Comparison of ENCODE assay signal across 15 cellular contexts in genomic region chr5:78773655-78774054, GRCh38.
DNase-seq lines count a peak whose midpoint lies in the region; ATAC-seq, FAIRE-seq and TF ChIP-seq lines count a peak whose summit lies in the region.
"Had no signal": no experiment of that assay in that cellular context is flagged by ENCODE, and none has a peak within 500 bp of the region (broad histone marks: within the 10 kb centered on the region; RNA-seq: fewer than 3 reads in every experiment).

No MANE protein-coding gene starts in this region.

- H3K4me1 Mint-ChIP-seq in endodermal cell: peaks cover 28% of the 10 kb centered on the region
- peaks cover 11% of the 10 kb centered on the region for H3K4me1 Mint-ChIP-seq in neural progenitor cell

- H3K4me3 Mint-ChIP-seq in endodermal cell: no peak overlapping the region
- no peak overlapping the region for H3K4me3 Mint-ChIP-seq in neural progenitor cell
- H3K4me3 Mint-ChIP-seq: CD4-positive, alpha-beta T cell; GM23338 had no signal

- peaks cover 2% of the 10 kb centered on the region for H3K36me3 Mint-ChIP-seq in endodermal cell (ENCODE audit: low read depth)
- peaks cover 2% of the 10 kb centered on the region for H3K36me3 Mint-ChIP-seq in neural progenitor cell

- WGBS in HepG2 (ENCODE audit: low lambda C conversion rate): 97% methylated on average over 8 of the region's 8 CpGs
- WGBS in right lobe of liver (ENCODE audit: insufficient coverage, low coverage, low lambda C conversion rate, missing lambda C conversion rate): 80% methylated on average over 1 of the region's 8 CpGs
- WGBS in endodermal cell (ENCODE audit: insufficient coverage in 1 of 2, insufficient read length in 1 of 2), 2 experiments: 80 to 84% methylated on average over 5 to 8 of the region's 8 CpGs
- WGBS in right cardiac atrium: 78% methylated on average over 8 of the region's 8 CpGs

- CTCF ChIA-PET in HepG2 (lab: Yijun Ruan, JAX; ENCODE audit: low intra/inter-chr PET ratio, low total read pairs): no interaction called here

- peaks cover 2 to 4% of the 10 kb centered on the region in 2 experiments; a peak in 3 of 5 replicates for H3K36me3 ChIP-seq in HepG2 (replicated peaks in 1 of 2; ENCODE audit: control insufficient read depth in 1 of 2, insufficient read depth in 2 of 2, low read length in 2 of 2)
- H3K36me3 ChIP-seq in right lobe of liver: no peaks in the 10 kb centered on the region
- H3K36me3 ChIP-seq in endodermal cell (ENCODE audit: control insufficient read depth, insufficient read depth, low read length): no peaks in the 10 kb centered on the region
- no peaks in the 10 kb centered on the region for H3K36me3 ChIP-seq in neural progenitor cell

- H4K20me1 ChIP-seq in HepG2 (ENCODE audit: insufficient read depth, low read length): no peaks in the 10 kb centered on the region
- H4K20me1 ChIP-seq in neural progenitor cell (ENCODE audit: low read depth): no peaks in the 10 kb centered on the region
- H4K20me1 ChIP-seq: BLaER1 treated with 17β-estradiol and CSF1 and Interleukin-3, amounts not matched to agents 10 nM and 100 nM had no signal

- DNase-seq in HepG2 (ENCODE audit: low spot score) (no peak), right lobe of liver (no peak), endodermal cell (no peak), neural progenitor cell (ENCODE audit: low spot score) (no peak), right cardiac atrium (no peak), dorsolateral prefrontal cortex (no peak), NCI-H2227 (lab: John Stamatoyannopoulos, UW; ENCODE audit: unreplicated experiment) (no peak)
- DNase-seq: ACHN; Calu3; CD4-positive, alpha-beta T cell; DMS79; H7 had no signal

- H3K4me3 ChIP-seq in HepG2 (replicated peaks in 1 of 3; ENCODE audit: insufficient read depth in 1 of 3, low read depth in 2 of 3, low read length in 3 of 3): no peak overlapping the region
- no peak overlapping the region for H3K4me3 ChIP-seq in right lobe of liver
- H3K4me3 ChIP-seq in endodermal cell (ENCODE audit: low read length): no peak overlapping the region
- no peak overlapping the region for H3K4me3 ChIP-seq in neural progenitor cell
- no peak overlapping the region for H3K4me3 ChIP-seq in right cardiac atrium (ENCODE audit: low read length)
- H3K4me3 ChIP-seq in dorsolateral prefrontal cortex: no peak overlapping the region
- H3K4me3 ChIP-seq: BLaER1 treated with 17β-estradiol and CSF1 and Interleukin-3, amounts not matched to agents 10 nM and 100 nM; GM23338 had no signal

- POLR2A ChIA-PET in HepG2 (lab: Yijun Ruan, JAX): no interaction called here

- intact Hi-C loops in HepG2 (cut with micrococcal nuclease; ENCODE audit: unreplicated experiment): no loop called here
- intact Hi-C loops in right lobe of liver (cut with DNase I): no loop called here
- intact Hi-C loops in right cardiac atrium (cut with DNase I): no loop called here
- intact Hi-C loops in dorsolateral prefrontal cortex (cut with DNase I): no loop called here

- ATAC-seq in HepG2 (0 out of 3 replicates have a peak, but pooled peaks have one; percentile 21), right lobe of liver (no peak), right cardiac atrium (no peak)
- ATAC-seq: GM23338 had no signal

- no peak overlapping the region for H3K27ac ChIP-seq in HepG2 (ENCODE audit: extremely low read length, insufficient read depth, low read length)
- H3K27ac ChIP-seq in right lobe of liver: no peak overlapping the region
- H3K27ac ChIP-seq in endodermal cell (ENCODE audit: low read depth, low read length): no peak overlapping the region
- H3K27ac ChIP-seq in neural progenitor cell: no peak overlapping the region
- H3K27ac ChIP-seq in right cardiac atrium (ENCODE audit: low read length): no peak overlapping the region
- no peak overlapping the region for H3K27ac ChIP-seq in dorsolateral prefrontal cortex
- H3K27ac ChIP-seq: BLaER1 treated with 17β-estradiol and CSF1 and Interleukin-3, amounts not matched to agents 10 nM and 100 nM had no signal

- H3K9ac ChIP-seq in HepG2 (ENCODE audit: insufficient read depth, low read depth, low read length) (no peak overlapping the region), endodermal cell (ENCODE audit: extremely low read depth, low read length, poor library complexity, severe bottlenecking) (no peak overlapping the region), neural progenitor cell (no peak overlapping the region)
- H3K9ac ChIP-seq: BLaER1 treated with 17β-estradiol and CSF1 and Interleukin-3, amounts not matched to agents 10 nM and 100 nM had no signal

- in situ Hi-C loops in HepG2 (cut with HindIII; ENCODE audit: extremely low pct_ligation_motif_present, low pct_unique_long_range_greater_than_20kb): no loop called here

- TF ChIP-seq CTCF in HepG2 (CRISPR knock-in tag; IDR thresholded peaks at IDR 0.05) (no peak), right lobe of liver (IDR thresholded peaks at IDR 0.05) (no peak), endodermal cell (conservative IDR thresholded peaks at IDR 0.05) (no peak), neural progenitor cell (IDR thresholded peaks at IDR 0.05) (no peak), dorsolateral prefrontal cortex (IDR thresholded peaks at IDR 0.05 in 54 of 56, conservative IDR thresholded peaks at IDR 0.05 in 2 of 56; ENCODE audit: low read depth in 1 of 56, partially characterized antibody in 56 of 56) (no peak)

- TF ChIP-seq EP300 in HepG2 (IDR thresholded peaks at IDR 0.05; ENCODE audit: low read depth in 2 of 2, low read length in 2 of 2) (no peak), HepG2 (CRISPR knock-in tag; IDR thresholded peaks at IDR 0.05; ENCODE audit: borderline replicate concordance) (no peak)

- no peaks in the 10 kb centered on the region for H3K79me2 ChIP-seq in HepG2 (ENCODE audit: insufficient read depth, low read length)
- no peaks in the 10 kb centered on the region for H3K79me2 ChIP-seq in neural progenitor cell (ENCODE audit: low read depth)

- TF ChIP-seq POLR2A in HepG2 (IDR thresholded peaks at IDR 0.05; ENCODE audit: insufficient read depth in 1 of 2, low read depth in 2 of 2, low read length in 2 of 2) (no peak), right lobe of liver (IDR thresholded peaks at IDR 0.05) (no peak)

- H3K4me2 ChIP-seq in HepG2 (ENCODE audit: low read depth, low read length) (no peak overlapping the region), neural progenitor cell (no peak overlapping the region)
- H3K4me2 ChIP-seq: BLaER1 treated with 17β-estradiol and CSF1 and Interleukin-3, amounts not matched to agents 10 nM and 100 nM; GM23338 had no signal

- peak overlapping the region; percentile 87 for H3K27ac Mint-ChIP-seq in endodermal cell
- peak overlapping the region; percentile 93 for H3K27ac Mint-ChIP-seq in neural progenitor cell
- H3K27ac Mint-ChIP-seq: CD4-positive, alpha-beta T cell; GM23338 had no signal

- H3K9me3 Mint-ChIP-seq in endodermal cell (peaks cover 9% of the 10 kb centered on the region), neural progenitor cell (no peaks in the 10 kb centered on the region)
- H3K9me3 Mint-ChIP-seq: CD4-positive, alpha-beta T cell; GM23338 had no signal

- TF ChIP-seq RAD21 in HepG2 (CRISPR knock-in tag; IDR thresholded peaks at IDR 0.05): no peak

- no peaks in the 10 kb centered on the region for H3K4me1 ChIP-seq in HepG2 (ENCODE audit: insufficient read depth, low read length)
- H3K4me1 ChIP-seq in right lobe of liver: no peaks in the 10 kb centered on the region
- peaks cover 14% of the 10 kb centered on the region for H3K4me1 ChIP-seq in endodermal cell (ENCODE audit: control insufficient read depth, insufficient read depth, low read length)
- H3K4me1 ChIP-seq in neural progenitor cell: peaks cover 7% of the 10 kb centered on the region
- no peaks in the 10 kb centered on the region for H3K4me1 ChIP-seq in right cardiac atrium (ENCODE audit: control insufficient read depth, insufficient read depth, low read length)

- H3K27me3 Mint-ChIP-seq in endodermal cell (ENCODE audit: insufficient read depth) (no peaks in the 10 kb centered on the region), neural progenitor cell (ENCODE audit: insufficient read depth, low read depth) (peaks cover 7% of the 10 kb centered on the region)
- H3K27me3 Mint-ChIP-seq: CD4-positive, alpha-beta T cell had no signal

- no TSS peak for BruUV-seq in HepG2 (replicated peaks; lab: Mats Ljungman, UMichigan)

- H3K27me3 ChIP-seq in HepG2 (ENCODE audit: control insufficient read depth in 1 of 2, insufficient read depth in 2 of 2, low read length in 2 of 2) (no peaks in the 10 kb centered on the region), right lobe of liver (no peaks in the 10 kb centered on the region), endodermal cell (ENCODE audit: control insufficient read depth, insufficient read depth, low read length, poor library complexity, severe bottlenecking) (no peaks in the 10 kb centered on the region), neural progenitor cell (no peaks in the 10 kb centered on the region), right cardiac atrium (ENCODE audit: control insufficient read depth, insufficient read depth) (no peaks in the 10 kb centered on the region), dorsolateral prefrontal cortex (no peaks in the 10 kb centered on the region)
- H3K27me3 ChIP-seq: BLaER1 treated with 17β-estradiol and CSF1 and Interleukin-3, amounts not matched to agents 10 nM and 100 nM had no signal

- no peak for FAIRE-seq in HepG2 (lab: Jason Lieb, UNC)
- FAIRE-seq: GM12891 had no signal

- H3K9me3 ChIP-seq in HepG2 (ENCODE audit: low read length) (no peaks in the 10 kb centered on the region), right lobe of liver (no peaks in the 10 kb centered on the region), endodermal cell (ENCODE audit: control insufficient read depth, low read length) (peaks cover 4% of the 10 kb centered on the region), neural progenitor cell (ENCODE audit: low read depth) (no peaks in the 10 kb centered on the region), right cardiac atrium (ENCODE audit: control insufficient read depth, low read length) (no peaks in the 10 kb centered on the region)

- H3F3A ChIP-seq in neural progenitor cell (ENCODE audit: low read depth): peaks cover 9% of the 10 kb centered on the region

- H2AFZ ChIP-seq in HepG2 (ENCODE audit: low read length) (no peak overlapping the region), neural progenitor cell (replicated peaks) (no peak overlapping the region)
- H2AFZ ChIP-seq: GM23338 had no signal

TF ChIP-seq in HepG2, 621 proteins besides CTCF, POLR2A, EP300 and RAD21:
- peak; percentile 93 for TF ChIP-seq RBM22 (optimal IDR thresholded peaks at IDR 0.05; ENCODE audit: low read length)
- no peak for TF ChIP-seq TBP (CRISPR knock-in tag; IDR thresholded peaks at IDR 0.05)
